Comparison of ENCODE assay signal across 28 cellular contexts in genomic region chr19:16222806-16223205, GRCh38. TPM values are rescaled to one million over a fixed set of nuclear protein-coding genes. Genes with fewer than 3 reads are reported as not detected.
"Had no signal": no experiment of that assay in that cellular context is flagged by ENCODE, and none has a peak within 500 bp of the region (broad histone marks: within the 10 kb centered on the region; RNA-seq: fewer than 3 reads in every experiment).

No MANE protein-coding gene starts in this region.

- DNase-seq: activated CD4-positive, alpha-beta memory T cell treated with anti-CD3 and anti-CD28 coated beads, Interleukin-2, amount 10 ng/mL, durations not matched to agents 7 days and 5 days; activated CD4-positive, alpha-beta T cell treated with anti-CD3 and anti-CD28 coated beads, Interleukin-2, amount 10 ng/mL, durations not matched to agents 24 days and 14 days; activated naive CD4-positive, alpha-beta T cell treated with Interleukin-2 at 50 U/mL for 16 hours; activated naive CD8-positive, alpha-beta T cell treated with anti-CD3 and anti-CD28 coated beads for 36 hours; activated T-cell treated with anti-CD3 and anti-CD28 coated beads for 4 hours; amygdala; colonic mucosa; endodermal cell; heart right ventricle; left colon; mucosa of descending colon; naive B cell; occipital lobe; posterior cingulate gyrus; small intestine; stimulated activated CD4-positive, alpha-beta T cell treated with anti-CD3 and anti-CD28 coated beads, Interleukin-2, amount 100 ng/mL, for 24 hours; stomach had no signal

- H3K27ac Mint-ChIP-seq: activated CD4-positive, alpha-beta memory T cell treated with anti-CD3 and anti-CD28 coated beads, Interleukin-2, amount 10 ng/mL, durations not matched to agents 7 days and 5 days; activated CD4-positive, alpha-beta T cell treated with anti-CD3 and anti-CD28 coated beads, Interleukin-2, amount 10 ng/mL, durations not matched to agents 24 days and 14 days; activated naive CD8-positive, alpha-beta T cell treated with anti-CD3 and anti-CD28 coated beads for 36 hours; activated T-helper 2 cell treated with anti-CD3 and anti-CD28 coated beads, Interferon-gamma antibody, Interleukin-2, Interleukin-4, amounts not matched to agents 10 μg/mL and 5 μg/mL and 100 μg/mL, durations not matched to agents 14 hours and 24 hours and 36 hours; endodermal cell; memory B cell; naive B cell; stimulated activated effector memory CD8-positive, alpha-beta T cell treated with anti-CD3 and anti-CD28 coated beads, Interleukin-12 subunit alpha, Interleukin-12 subunit beta, amount 100 ng/mL, for 72 hours had no signal

- H3K4me1 Mint-ChIP-seq: endodermal cell, neural crest cell had no signal

- H3K4me3 Mint-ChIP-seq: activated CD4-positive, alpha-beta memory T cell treated with anti-CD3 and anti-CD28 coated beads, Interleukin-2, amount 10 ng/mL, durations not matched to agents 7 days and 5 days; activated CD4-positive, alpha-beta T cell treated with anti-CD3 and anti-CD28 coated beads, Interleukin-2, amount 10 ng/mL, durations not matched to agents 24 days and 14 days; activated naive CD8-positive, alpha-beta T cell treated with anti-CD3 and anti-CD28 coated beads for 36 hours; endodermal cell; memory B cell; neural crest cell; stimulated activated effector memory CD8-positive, alpha-beta T cell treated with anti-CD3 and anti-CD28 coated beads, Interleukin-12 subunit alpha, Interleukin-12 subunit beta, amount 100 ng/mL, for 72 hours had no signal

- H3K27me3 Mint-ChIP-seq: activated CD4-positive, alpha-beta memory T cell treated with anti-CD3 and anti-CD28 coated beads, Interleukin-2, amount 10 ng/mL, durations not matched to agents 7 days and 5 days; activated CD4-positive, alpha-beta T cell treated with anti-CD3 and anti-CD28 coated beads, Interleukin-2, amount 10 ng/mL, durations not matched to agents 24 days and 14 days; activated naive CD8-positive, alpha-beta T cell treated with anti-CD3 and anti-CD28 coated beads for 36 hours; memory B cell; naive B cell had no signal

- ATAC-seq: activated CD4-positive, CD25-positive, alpha-beta regulatory T cell treated with anti-CD3 and anti-CD28 coated beads, Interleukin-2, amount 50 U/mL, for 24 hours; heart right ventricle; left colon; mucosa of descending colon; right lobe of liver; stimulated activated effector memory CD8-positive, alpha-beta T cell treated with anti-CD3 and anti-CD28 coated beads, Interleukin-12 subunit alpha, Interleukin-12 subunit beta, amount 100 ng/mL, for 72 hours had no signal

- H3K4me3 ChIP-seq: colonic mucosa, heart right ventricle, mucosa of descending colon, right lobe of liver, stomach, suprapubic skin, tibial nerve had no signal

RNA-seq across cellular contexts. Expression of gene CIB3, which starts 49.5 kb away (rescaled TPM):
- total RNA-seq: activated CD4-positive, alpha-beta memory T cell treated with anti-CD3 and anti-CD28 coated beads, Interleukin-2, amount 10 ng/mL, durations not matched to agents 7 days and 5 days; activated CD4-positive, alpha-beta T cell treated with anti-CD3 and anti-CD28 coated beads, Interleukin-2, amount 10 ng/mL, durations not matched to agents 24 days and 14 days; activated naive CD8-positive, alpha-beta T cell treated with anti-CD3 and anti-CD28 coated beads for 36 hours; activated T-helper 2 cell treated with anti-CD3 and anti-CD28 coated beads, Interferon-gamma antibody, Interleukin-2, Interleukin-4, amounts not matched to agents 10 μg/mL and 5 μg/mL and 100 μg/mL, durations not matched to agents 14 hours and 24 hours and 36 hours; bronchial epithelial cell; colonic mucosa; endodermal cell; heart right ventricle; left colon; lower leg skin; mucosa of descending colon; neural crest cell; occipital lobe; right lobe of liver; stomach; suprapubic skin; T-helper 2 cell treated with Interferon-gamma antibody and Interleukin-4, amounts not matched to agents 100 ng/mL and 5 ng/mL, for 36 hours; tibial nerve had no signal
